In genomic region chr6:105750089-105750488, GRCh38 we compare ENCODE assay signal across 24 cellular contexts.
"Had no signal": no experiment of that assay in that cellular context is flagged by ENCODE, and none has a peak within 500 bp of the region (broad histone marks: within the 10 kb centered on the region; RNA-seq: fewer than 3 reads in every experiment).

No MANE protein-coding gene starts in this region.

- H3K9me3 ChIP-seq: SJSA1 had no signal

- H3K27ac ChIP-seq: KMS-11, SJSA1, SK-N-MC had no signal

- H3K9me3 Mint-ChIP-seq: IgD-negative memory B cell had no signal

- H3K27me3 ChIP-seq: SJSA1 had no signal

- H3K4me2 ChIP-seq: KMS-11 had no signal

- H3K9ac ChIP-seq: KMS-11 had no signal

- H3K27ac Mint-ChIP-seq: IgD-negative memory B cell had no signal

- DNase-seq: Kasumi-1, MV-4-11, NCI-H1048, NCI-H1105, NCI-H1417, NCI-H1436 treated with DMSO at 0.1 percent for 48 hours, NCI-H1694, NCI-H187 treated with DMSO at 0.1 percent for 48 hours, NCI-H2029 treated with DMSO at 0.1 percent for 48 hours, NCI-H2171 treated with DMSO at 0.1 percent for 48 hours, NCI-H446, NCI-H510A, NCI-H524 treated with DMSO at 0.1 percent for 48 hours, NCI-H69, NCI-H774, Right ventricle myocardium superior, RPMI8226, SIG-M5 had no signal

- H3K4me3 ChIP-seq: K562, SJSA1, SK-N-MC had no signal

- H3K4me1 ChIP-seq: SJSA1 had no signal

- ATAC-seq: HepG2, K562 had no signal

- H3K36me3 ChIP-seq: SJSA1 had no signal

- H3K4me3 Mint-ChIP-seq: IgD-negative memory B cell had no signal
